8 cellular contexts compared by ENCODE assay signal in genomic region chr18:35029770-35030169, GRCh38. TPM values are rescaled to one million over a fixed set of nuclear protein-coding genes. Genes with fewer than 3 reads are reported as not detected.
DNase-seq lines count a peak whose midpoint lies in the region; ATAC-seq, FAIRE-seq and TF ChIP-seq lines count a peak whose summit lies in the region.

No MANE protein-coding gene starts in this region.

- peaks cover 62% of the 10 kb centered on the region for H3K4me1 Mint-ChIP-seq in stimulated activated naive CD8-positive, alpha-beta T cell treated with anti-CD3 and anti-CD28 coated beads, Interleukin-15, Interleukin-2, amounts not matched to agents 100 ng/mL and 50 ng/mL, for 24 hours (ENCODE audit: low read depth)

- H3K18ac ChIP-seq in IMR-90 (ENCODE audit: low read depth, low read length), result peak overlapping the region; percentile 66; the same call in 1 of the 2 replicates

- H3K27ac ChIP-seq in IMR-90 (ENCODE audit: insufficient read depth, low read length), result no peak overlapping the region
- H3K27ac ChIP-seq in endothelial cell of umbilical vein (ENCODE audit: insufficient read depth, low read depth, low read length), result no peak overlapping the region

- no peaks in the 10 kb centered on the region for H3K27me3 Mint-ChIP-seq in stimulated activated naive CD8-positive, alpha-beta T cell treated with anti-CD3 and anti-CD28 coated beads, Interleukin-15, Interleukin-2, amounts not matched to agents 100 ng/mL and 50 ng/mL, for 24 hours

- H3K4me3 Mint-ChIP-seq in stimulated activated naive CD8-positive, alpha-beta T cell treated with anti-CD3 and anti-CD28 coated beads, Interleukin-15, Interleukin-2, amounts not matched to agents 100 ng/mL and 50 ng/mL, for 24 hours, result peak overlapping the region; percentile 79

- peak overlapping the region; percentile 50 to 87; a peak in 3 of 4 replicates for H4K8ac ChIP-seq in IMR-90 (ENCODE audit: low read depth in 2 of 2, low read length in 2 of 2)

- H3K4me1 ChIP-seq in IMR-90 (ENCODE audit: control insufficient read depth, insufficient read depth, low read length) (peaks cover 10% of the 10 kb centered on the region), endothelial cell of umbilical vein (ENCODE audit: control insufficient read depth, extremely low read depth, insufficient read depth, low read length) (peaks cover 13% of the 10 kb centered on the region)

- H3K9me3 Mint-ChIP-seq in stimulated activated naive CD8-positive, alpha-beta T cell treated with anti-CD3 and anti-CD28 coated beads, Interleukin-15, Interleukin-2, amounts not matched to agents 100 ng/mL and 50 ng/mL, for 24 hours, result no peaks in the 10 kb centered on the region

- H4K5ac ChIP-seq in IMR-90 (ENCODE audit: low read depth, low read length), result no peak overlapping the region

- H4K20me1 ChIP-seq in IMR-90 (ENCODE audit: insufficient read depth, low read length) (no peaks in the 10 kb centered on the region), endothelial cell of umbilical vein (replicated peaks; ENCODE audit: control insufficient read depth, extremely low read depth, insufficient read depth, low read length) (no peaks in the 10 kb centered on the region)

- in situ Hi-C loops in IMR-90 (cut with MboI; ENCODE audit: low sequenced_read_pairs) (no loop called here), G401 (cut with HindIII; ENCODE audit: low sequenced_read_pairs) (no loop called here)

- WGBS in IMR-90 (ENCODE audit: extremely low coverage in 2 of 2, insufficient read length in 1 of 2), 2 experiments, result no CpG with 5 or more reads among the region's 3 CpGs

- peak overlapping the region; percentile 16 for H2BK5ac ChIP-seq in IMR-90 (ENCODE audit: low read depth, low read length, poor library complexity, severe bottlenecking)

- H3K4me3 ChIP-seq in IMR-90 (ENCODE audit: insufficient read depth, low read depth, low read length) (no peak overlapping the region), endothelial cell of umbilical vein (replicated peaks in 1 of 3; ENCODE audit: insufficient read depth in 1 of 3, low read depth in 1 of 3, low read length in 3 of 3) (no peak overlapping the region)

- H3K36me3 ChIP-seq in IMR-90 (ENCODE audit: control insufficient read depth, insufficient read depth, low read length), result no peaks in the 10 kb centered on the region
- no peaks in the 10 kb centered on the region for H3K36me3 ChIP-seq in endothelial cell of umbilical vein (ENCODE audit: control insufficient read depth in 2 of 2, extremely low read depth in 1 of 2, insufficient read depth in 2 of 2, low read length in 2 of 2)

- H3K14ac ChIP-seq in IMR-90 (replicated peaks; ENCODE audit: low read depth, low read length), result 0 out of 2 replicates have a peak overlapping the region, but pooled peaks have one; percentile 54

- intact Hi-C loops in IMR-90 (cut with micrococcal nuclease) (loop anchor here (5.0 kb wide), 1 partner anchor 113 kb away; no protein-coding TSS in a partner anchor), endothelial cell of umbilical vein (cut with micrococcal nuclease) (loop anchor here (5.0 kb wide), 1 partner anchor 113 kb away; no protein-coding TSS in a partner anchor)

- ATAC-seq in GM19467 (IDR thresholded peaks at IDR 0.05; ENCODE audit: unreplicated experiment), result peak; percentile 86
- no peak for ATAC-seq in IMR-90 (ENCODE audit: low read depth)

- H2AK5ac ChIP-seq in IMR-90 (ENCODE audit: low read depth, low read length), result no peak overlapping the region

- dilution Hi-C loops in IMR-90 (cut with HindIII; ENCODE audit: low sequenced_read_pairs, unreplicated experiment) (no loop called here), endothelial cell of umbilical vein (cut with MboI; ENCODE audit: extremely low pct_ligation_motif_present, low sequenced_read_pairs) (no loop called here)

- H4K91ac ChIP-seq in IMR-90 (ENCODE audit: insufficient read depth, low read depth, low read length), result peak overlapping the region; percentile 39; the same call in 1 of the 2 replicates

- CTCF ChIA-PET in IMR-90 (lab: Yijun Ruan, JAX), result interaction anchor here (0.7 to 1.2 kb wide), 4 partner anchors 8 to 44 kb away, joined by 3 read pairs; partner anchors contain the start of gene MAPRE2
- CTCF ChIA-PET in endothelial cell of umbilical vein (lab: Charles Lee), result interaction anchor here (0.5 to 6.1 kb wide), 16 partner anchors 9 to 369 kb away, joined by 3 to 62 read pairs (median 4); partner anchors contain the start of gene MAPRE2

- H3K36me3 Mint-ChIP-seq in stimulated activated naive CD8-positive, alpha-beta T cell treated with anti-CD3 and anti-CD28 coated beads, Interleukin-15, Interleukin-2, amounts not matched to agents 100 ng/mL and 50 ng/mL, for 24 hours (ENCODE audit: low read depth), result no peaks in the 10 kb centered on the region

- POLR2A ChIA-PET in IMR-90 (lab: Charles Lee; ENCODE audit: unreplicated experiment) (interaction anchor here (1.2 kb wide), 1 partner anchor 12 kb away, joined by 3 read pairs; the partner anchor contains the start of gene MAPRE2), endothelial cell of umbilical vein (lab: Charles Lee) (interaction anchor here (0.8 to 2.8 kb wide), 2 partner anchors 10 to 12 kb away, joined by 4 to 14 read pairs; partner anchors contain the start of gene MAPRE2)

- H3K79me1 ChIP-seq in IMR-90 (ENCODE audit: low read depth in 1 of 2, low read length in 2 of 2), result 0 out of 4 replicates have a peak, but pooled peaks cover 0 to 3% of the 10 kb centered on the region in 2 experiments

- TF ChIP-seq CTCF in IMR-90 (conservative IDR thresholded peaks at IDR 0.05; ENCODE audit: low read depth, low read length) (no peak), endothelial cell of umbilical vein (IDR thresholded peaks at IDR 0.05; ENCODE audit: extremely low read depth in 1 of 2, insufficient read depth in 1 of 2, low read depth in 1 of 2, low read length in 2 of 2) (no peak), D721Med (IDR thresholded peaks at IDR 0.05; ENCODE audit: insufficient read depth, missing control alignments) (no peak)

- TF ChIP-seq POLR2A in IMR-90 (IDR thresholded peaks at IDR 0.05; ENCODE audit: low read depth, low read length), result no peak
- TF ChIP-seq POLR2A in endothelial cell of umbilical vein (IDR thresholded peaks at IDR 0.05; ENCODE audit: low read depth, low read length), result no peak

- peak overlapping the region; percentile 93 for H3K27ac Mint-ChIP-seq in stimulated activated naive CD8-positive, alpha-beta T cell treated with anti-CD3 and anti-CD28 coated beads, Interleukin-15, Interleukin-2, amounts not matched to agents 100 ng/mL and 50 ng/mL, for 24 hours

- H3K9me1 ChIP-seq in IMR-90 (ENCODE audit: insufficient read depth, low read length) (no peaks in the 10 kb centered on the region), endothelial cell of umbilical vein (replicated peaks; ENCODE audit: control insufficient read depth, extremely low read depth, insufficient read depth, low read length) (no peaks in the 10 kb centered on the region)

- no peaks in the 10 kb centered on the region for H3K9me3 ChIP-seq in IMR-90 (ENCODE audit: control insufficient read depth, insufficient read depth, low read length)
- H3K9me3 ChIP-seq in endothelial cell of umbilical vein (replicated peaks; ENCODE audit: control insufficient read depth, insufficient read depth, low read length), result no peaks in the 10 kb centered on the region

- peak overlapping the region; percentile 89 for H2BK120ac ChIP-seq in IMR-90 (ENCODE audit: low read depth, low read length)

- H3K4ac ChIP-seq in IMR-90 (ENCODE audit: low read depth, low read length), result peak overlapping the region; percentile 65; the same call in 1 of the 2 replicates

- BruUV-seq in IMR-90 (replicated peaks; lab: Mats Ljungman, UMichigan) (no TSS peak), endothelial cell of umbilical vein (replicated peaks; lab: Mats Ljungman, UMichigan) (no TSS peak)

- FAIRE-seq in endothelial cell of umbilical vein (lab: Jason Lieb, UNC) (no peak), D721Med (lab: Jason Lieb, UNC) (no peak)

- H3K27me3 ChIP-seq in IMR-90 (ENCODE audit: control insufficient read depth, insufficient read depth, low read length) (no peaks in the 10 kb centered on the region), endothelial cell of umbilical vein (ENCODE audit: control insufficient read depth in 2 of 2, insufficient read depth in 2 of 2, low read length in 2 of 2) (no peaks in the 10 kb centered on the region)

- H2BK20ac ChIP-seq in IMR-90 (ENCODE audit: low read depth, low read length), result peak overlapping the region; percentile 73; the same call in 1 of the 2 replicates

- DNase-seq in EL (peak; percentile 40), IMR-90 (no peak), endothelial cell of umbilical vein (ENCODE audit: low read depth, low spot score) (peak; percentile 34), NCI-H2081 treated with DMSO at 0.1 percent for 48 hours (lab: John Stamatoyannopoulos, UW) (no peak), D721Med (ENCODE audit: insufficient read length, low spot score) (no peak), G401 (ENCODE audit: low spot score) (no peak)

- TF ChIP-seq RAD21 in IMR-90 (IDR thresholded peaks at IDR 0.05; ENCODE audit: low read length), result no peak

- H3K56ac ChIP-seq in IMR-90 (ENCODE audit: extremely low read depth, insufficient read depth, low read length), result peak overlapping the region; percentile 54; the same call in 1 of the 2 replicates

- H2AFZ ChIP-seq in IMR-90 (replicated peaks; ENCODE audit: low read length, poor library complexity) (no peak overlapping the region), endothelial cell of umbilical vein (ENCODE audit: low read depth, low read length) (peak overlapping the region; percentile 100)

- no peak overlapping the region for H2AK9ac ChIP-seq in IMR-90 (replicated peaks; ENCODE audit: low read depth, low read length, poor library complexity)

- H3K79me2 ChIP-seq in endothelial cell of umbilical vein (ENCODE audit: control insufficient read depth, insufficient read depth, low read length), result no peaks in the 10 kb centered on the region

- H3K9ac ChIP-seq in IMR-90 (ENCODE audit: low read depth, low read length), result no peak overlapping the region
- H3K9ac ChIP-seq in endothelial cell of umbilical vein (replicated peaks; ENCODE audit: extremely low read depth, insufficient read depth, low read length), result peak overlapping the region; percentile 21

- no peak overlapping the region for H2BK15ac ChIP-seq in IMR-90 (ENCODE audit: low read depth, low read length)

- H3K4me2 ChIP-seq in IMR-90 (ENCODE audit: low read depth, low read length) (peak overlapping the region; percentile 11; the same call in 1 of the 2 replicates), endothelial cell of umbilical vein (ENCODE audit: insufficient read depth, low read length) (peak overlapping the region; percentile 65)

- H3K23ac ChIP-seq in IMR-90 (ENCODE audit: low read depth, low read length), result no peak overlapping the region

RNA-seq across cellular contexts. Expression of gene MAPRE2, which starts 11.4 kb away (rescaled TPM):
- total RNA-seq in IMR-90 (2012; rRNA removed) (23.8 and 24.2 TPM in 2 replicates), endothelial cell of umbilical vein (111 and 117 TPM in 2 replicates)
- polyA plus RNA-seq in IMR-90 (2012; rRNA removed) (18.4 and 19.6 TPM in 2 replicates), endothelial cell of umbilical vein (141 and 148 TPM in 2 replicates)
- 8.2 and 8.5 TPM in 2 replicates for polyA plus RNA-seq in IMR-90 (2012; cell fraction: cytosol; rRNA removed)
- polyA plus RNA-seq in IMR-90 (2012; cell fraction: nucleus; rRNA removed; ENCODE audit: low replicate concordance), result 4.3 and 13.4 TPM in 2 replicates
- polyA plus RNA-seq in endothelial cell of umbilical vein (2011; cell fraction: cytosol; rRNA removed), result 144 and 152 TPM in 2 replicates
- polyA plus RNA-seq in endothelial cell of umbilical vein (2011; cell fraction: nucleus; rRNA removed), result 140 and 156 TPM in 2 replicates
- 85.6 and 119 TPM in 2 replicates for polyA plus RNA-seq in endothelial cell of umbilical vein (2012)
- 256 and 277 TPM in 2 replicates for polyA minus RNA-seq in endothelial cell of umbilical vein
- 18.7 TPM for polyA minus RNA-seq in endothelial cell of umbilical vein (2011; cell fraction: cytosol; rRNA and poly(A)+ RNA removed)
- 306 and 317 TPM in 2 replicates for polyA minus RNA-seq in endothelial cell of umbilical vein (2011; cell fraction: nucleus; rRNA and poly(A)+ RNA removed)
- total RNA-seq in G401 (2014; rRNA removed; shearing (Covaris generic)), result 17.2 and 30.3 TPM in 2 replicates

Comparison
In these comparisons a context has a peak if more than half of its experiments do, and no peak if none do; other contexts are left out.
1. DNase-seq: peak in EL (single experiment) and endothelial cell of umbilical vein (single experiment); none in IMR-90 (single experiment), NCI-H2081 treated with DMSO at 0.1 percent for 48 hours (single experiment), D721Med (single experiment) and G401 (single experiment).